28 cellular contexts compared by ENCODE assay signal in genomic region chr12:3627336-3627735, GRCh38.
"Had no signal": no experiment of that assay in that cellular context is flagged by ENCODE, and none has a peak within 500 bp of the region (broad histone marks: within the 10 kb centered on the region; RNA-seq: fewer than 3 reads in every experiment).

No MANE protein-coding gene starts in this region.

- H3K27ac ChIP-seq: brain microvascular endothelial cell, coronary artery, dorsolateral prefrontal cortex had no signal

- FAIRE-seq: astrocyte, bronchial epithelial cell, frontal cortex had no signal

- ATAC-seq: activated CD4-positive, alpha-beta T cell treated with anti-CD3 and anti-CD28 coated beads for 36 hours; activated CD8-positive, alpha-beta memory T cell treated with anti-CD3 and anti-CD28 coated beads, Interleukin-2, amount 10 ng/mL, durations not matched to agents 7 days and 5 days; activated CD8-positive, alpha-beta T cell treated with anti-CD3 and anti-CD28 coated beads, Interleukin-2, amount 10 ng/mL, durations not matched to agents 7 days and 5 days; esophagus mucosa had no signal

- H3K27me3 Mint-ChIP-seq: activated CD4-positive, alpha-beta memory T cell treated with anti-CD3 and anti-CD28 coated beads for 36 hours; activated CD4-positive, alpha-beta T cell treated with anti-CD3 and anti-CD28 coated beads for 36 hours; activated CD4-positive, alpha-beta T cell treated with anti-CD3 and anti-CD28 coated beads, Interleukin-2, amount 10 ng/mL, durations not matched to agents 24 days and 14 days; activated CD8-positive, alpha-beta memory T cell treated with anti-CD3 and anti-CD28 coated beads, Interleukin-2, amount 10 ng/mL, durations not matched to agents 7 days and 5 days; activated naive CD8-positive, alpha-beta T cell; central memory CD8-positive, alpha-beta T cell; dendritic cell treated with granulocyte-macrophage colony-stimulating factor and Interleukin-4, amounts not matched to agents 40 ng/mL and 50 ng/mL, for 4 days had no signal

- DNase-seq: activated CD4-positive, alpha-beta memory T cell treated with anti-CD3 and anti-CD28 coated beads for 36 hours; activated CD4-positive, alpha-beta T cell treated with anti-CD3 and anti-CD28 coated beads for 36 hours; activated CD4-positive, alpha-beta T cell treated with anti-CD3 and anti-CD28 coated beads, Interleukin-2, amount 10 ng/mL, durations not matched to agents 24 days and 14 days; activated CD4-positive, CD25-positive, alpha-beta regulatory T cell; activated CD4-positive, CD25-positive, alpha-beta regulatory T cell treated with anti-CD3 and anti-CD28 coated beads, Interleukin-2, amount 50 U/mL, for 72 hours; activated CD8-positive, alpha-beta memory T cell treated with anti-CD3 and anti-CD28 coated beads, Interleukin-2, amount 10 ng/mL, durations not matched to agents 7 days and 5 days; activated CD8-positive, alpha-beta memory T cell treated with anti-CD3 and anti-CD28 coated beads, Interleukin-2, amount 50 U/mL, for 4 hours; activated CD8-positive, alpha-beta T cell treated with anti-CD3 and anti-CD28 coated beads, Interleukin-2, amount 10 ng/mL, durations not matched to agents 7 days and 5 days; activated naive CD4-positive, alpha-beta T cell treated with anti-CD3 and anti-CD28 coated beads for 36 hours; activated T-cell treated with anti-CD3 and anti-CD28 coated beads, Interleukin-2, amount 50 U/mL, for 1 hour; activated T-cell treated with anti-CD3 and anti-CD28 coated beads, Interleukin-2, amount 50 U/mL, for 48 hours; amniotic stem cell; anterior cingulate cortex; brain microvascular endothelial cell; dorsolateral prefrontal cortex; effector memory CD4-positive, alpha-beta T cell; endodermal cell; foreskin fibroblast; T-helper 2 cell had no signal

- H3K27ac Mint-ChIP-seq: activated CD4-positive, alpha-beta memory T cell treated with anti-CD3 and anti-CD28 coated beads for 36 hours; activated CD4-positive, alpha-beta T cell treated with anti-CD3 and anti-CD28 coated beads for 36 hours; activated CD4-positive, alpha-beta T cell treated with anti-CD3 and anti-CD28 coated beads, Interleukin-2, amount 10 ng/mL, durations not matched to agents 24 days and 14 days; activated CD8-positive, alpha-beta memory T cell treated with anti-CD3 and anti-CD28 coated beads, Interleukin-2, amount 10 ng/mL, durations not matched to agents 7 days and 5 days; activated CD8-positive, alpha-beta T cell treated with anti-CD3 and anti-CD28 coated beads, Interleukin-2, amount 10 ng/mL, durations not matched to agents 7 days and 5 days; activated naive CD4-positive, alpha-beta T cell treated with anti-CD3 and anti-CD28 coated beads for 36 hours; activated naive CD8-positive, alpha-beta T cell; activated T-helper 1 cell treated with anti-CD3 and anti-CD28 coated beads, Interleukin-12 subunit alpha, Interleukin-12 subunit beta, Interleukin-2, Interleukin-4 antibody, amounts not matched to agents 30 ng/mL and 10 ng/mL and 1 ng/mL, durations not matched to agents 14 hours and 24 hours and 36 hours; dendritic cell treated with granulocyte-macrophage colony-stimulating factor and Interleukin-4, amounts not matched to agents 40 ng/mL and 50 ng/mL, for 4 days; endodermal cell had no signal

- H3K27me3 ChIP-seq: brain microvascular endothelial cell, dorsolateral prefrontal cortex had no signal

- H3K36me3 ChIP-seq: brain microvascular endothelial cell had no signal

- H3K9me3 Mint-ChIP-seq: activated CD4-positive, alpha-beta memory T cell treated with anti-CD3 and anti-CD28 coated beads for 36 hours; activated CD4-positive, alpha-beta T cell treated with anti-CD3 and anti-CD28 coated beads, Interleukin-2, amount 10 ng/mL, durations not matched to agents 24 days and 14 days; activated naive CD4-positive, alpha-beta T cell treated with anti-CD3 and anti-CD28 coated beads for 36 hours; activated T-helper 1 cell treated with anti-CD3 and anti-CD28 coated beads, Interleukin-12 subunit alpha, Interleukin-12 subunit beta, Interleukin-2, Interleukin-4 antibody, amounts not matched to agents 30 ng/mL and 10 ng/mL and 1 ng/mL, durations not matched to agents 14 hours and 24 hours and 36 hours; central memory CD8-positive, alpha-beta T cell; dendritic cell treated with granulocyte-macrophage colony-stimulating factor and Interleukin-4, amounts not matched to agents 40 ng/mL and 50 ng/mL, for 4 days; endodermal cell had no signal

- H3K4me3 Mint-ChIP-seq: activated CD4-positive, alpha-beta memory T cell treated with anti-CD3 and anti-CD28 coated beads for 36 hours; activated CD4-positive, alpha-beta T cell treated with anti-CD3 and anti-CD28 coated beads for 36 hours; activated CD4-positive, alpha-beta T cell treated with anti-CD3 and anti-CD28 coated beads, Interleukin-2, amount 10 ng/mL, durations not matched to agents 24 days and 14 days; activated CD8-positive, alpha-beta memory T cell treated with anti-CD3 and anti-CD28 coated beads, Interleukin-2, amount 10 ng/mL, durations not matched to agents 7 days and 5 days; activated CD8-positive, alpha-beta T cell treated with anti-CD3 and anti-CD28 coated beads, Interleukin-2, amount 10 ng/mL, durations not matched to agents 7 days and 5 days; activated naive CD4-positive, alpha-beta T cell treated with anti-CD3 and anti-CD28 coated beads for 36 hours; activated naive CD8-positive, alpha-beta T cell; activated T-helper 1 cell treated with anti-CD3 and anti-CD28 coated beads, Interleukin-12 subunit alpha, Interleukin-12 subunit beta, Interleukin-2, Interleukin-4 antibody, amounts not matched to agents 30 ng/mL and 10 ng/mL and 1 ng/mL, durations not matched to agents 14 hours and 24 hours and 36 hours; central memory CD8-positive, alpha-beta T cell; dendritic cell treated with granulocyte-macrophage colony-stimulating factor and Interleukin-4, amounts not matched to agents 40 ng/mL and 50 ng/mL, for 4 days; endodermal cell had no signal

- H3K4me3 ChIP-seq: coronary artery, dorsolateral prefrontal cortex had no signal

- H3K4me1 Mint-ChIP-seq: activated CD4-positive, alpha-beta T cell treated with anti-CD3 and anti-CD28 coated beads for 36 hours; central memory CD8-positive, alpha-beta T cell had no signal
